8 cellular contexts compared by ENCODE assay signal in genomic region chr10:73586583-73586984, GRCh38. TPM values are rescaled to one million over a fixed set of nuclear protein-coding genes. Genes with fewer than 3 reads are reported as not detected.
DNase-seq lines count a peak whose midpoint lies in the region; ATAC-seq and TF ChIP-seq lines count a peak whose summit lies in the region.

No MANE protein-coding gene starts in this region.

- TF ChIP-seq CTCF in Calu3 (IDR thresholded peaks at IDR 0.05; ENCODE audit: unreplicated experiment) = no peak

- DNase-seq in Calu3 = peak; percentile 28
- peak in 1 of 2 experiments; percentile 36 for DNase-seq in SJSA1 (ENCODE audit: low read depth in 1 of 2, low spot score in 2 of 2)
- peak; percentile 43 for DNase-seq in fibroblast of the conjunctiva (ENCODE audit: low read depth)
- peak; percentile 65 for DNase-seq in pulmonary artery endothelial cell (ENCODE audit: low read depth, low spot score)
- no peak for DNase-seq in DMS53 (lab: John Stamatoyannopoulos, UW)
- no peak for DNase-seq in NCI-H1694 (lab: John Stamatoyannopoulos, UW)
- no peak for DNase-seq in stimulated activated CD4-positive, alpha-beta T cell treated with anti-CD3 and anti-CD28 coated beads, Interleukin-1b, Interleukin-23, amount 100 ng/mL, for 48 hours

- H3K4me3 Mint-ChIP-seq in Calu3 (ENCODE audit: low read depth, unreplicated experiment) = peak overlapping the region; percentile 11

- BruUV-seq in Calu3 (replicated peaks; lab: Mats Ljungman, UMichigan) = no TSS peak

- H3K36me3 ChIP-seq in SJSA1 = no peaks in the 10 kb centered on the region

- intact Hi-C loops in Calu3 (cut with micrococcal nuclease; ENCODE audit: unreplicated experiment) = loop anchor here (5.0 kb wide), 1 partner anchor 59 kb away; no protein-coding TSS in a partner anchor

- no peaks in the 10 kb centered on the region for H3K27me3 Mint-ChIP-seq in Calu3 (ENCODE audit: unreplicated experiment)

- no peaks in the 10 kb centered on the region for H3K27me3 ChIP-seq in SJSA1 (replicated peaks)

- no peak overlapping the region for H3K4me3 ChIP-seq in SJSA1

- peaks cover 6% of the 10 kb centered on the region for H3K36me3 Mint-ChIP-seq in Calu3 (ENCODE audit: insufficient read depth, unreplicated experiment)

- H3K27ac ChIP-seq in SJSA1 = peak overlapping the region; percentile 32

- H3K9me3 ChIP-seq in SJSA1 (replicated peaks) = no peaks in the 10 kb centered on the region

- CTCF ChIA-PET in Calu3 (lab: Charles Lee) = interaction anchor here (0.6 to 1.1 kb wide), 4 partner anchors 9 to 333 kb away, joined by 3 to 7 read pairs (median 4); no protein-coding TSS in a partner anchor

- peaks cover 2% of the 10 kb centered on the region for H3K9me3 Mint-ChIP-seq in Calu3 (ENCODE audit: low read depth, unreplicated experiment)

- peak overlapping the region; percentile 67 for H3K27ac Mint-ChIP-seq in Calu3 (ENCODE audit: unreplicated experiment)

- H3K4me1 ChIP-seq in SJSA1 (replicated peaks) = peaks cover 39% of the 10 kb centered on the region

- peaks cover 43% of the 10 kb centered on the region for H3K4me1 Mint-ChIP-seq in Calu3 (ENCODE audit: low read depth, unreplicated experiment)

- no peak for ATAC-seq in HG03354 (IDR thresholded peaks at IDR 0.05; ENCODE audit: poor library complexity, severe bottlenecking, unreplicated experiment)

RNA-seq across cellular contexts. Expression of gene USP54, which starts 4.6 kb away (rescaled TPM):
- total RNA-seq in Calu3 (2022) = 39.4 and 48.1 TPM in 2 replicates
- total RNA-seq in SJSA1 (2014; rRNA removed; shearing (Covaris generic)) = 6.7 and 17.5 TPM in 2 replicates
- 5.3 and 5.8 TPM in 2 replicates for total RNA-seq in pulmonary artery endothelial cell

RNA-seq across cellular contexts. Expression of gene MYOZ1, which starts 54.7 kb away (rescaled TPM):
- total RNA-seq in Calu3 (2022) (not detected in 2 replicates), pulmonary artery endothelial cell (not detected in 2 replicates)
- not detected in 2 replicates for total RNA-seq in SJSA1 (2014; rRNA removed; shearing (Covaris generic))

Comparison
In these comparisons a context has a peak if more than half of its experiments do, and no peak if none do; other contexts are left out.
1. DNase-seq: peak in Calu3 (single experiment), fibroblast of the conjunctiva (single experiment) and pulmonary artery endothelial cell (single experiment); none in DMS53 (single experiment), NCI-H1694 (single experiment) and stimulated activated CD4-positive, alpha-beta T cell treated with anti-CD3 and anti-CD28 coated beads, Interleukin-1b, Interleukin-23, amount 100 ng/mL, for 48 hours (single experiment).